Comparison of ENCODE assay signal across 8 cellular contexts in genomic region chr5:55146543-55147151, GRCh38. TPM values are rescaled to one million over a fixed set of nuclear protein-coding genes. Genes with fewer than 3 reads are reported as not detected.
DNase-seq lines count a peak whose midpoint lies in the region; ATAC-seq, FAIRE-seq and TF ChIP-seq lines count a peak whose summit lies in the region.

No MANE protein-coding gene starts in this region.

- intact Hi-C loops in right lobe of liver (cut with DNase I), result no loop called here

- TF ChIP-seq POLR2A in right lobe of liver (IDR thresholded peaks at IDR 0.05), result no peak

- ATAC-seq in HG03575 (IDR thresholded peaks at IDR 0.05; ENCODE audit: extremely low read depth, insufficient number of reproducible peaks, low FRiP score, unreplicated experiment), result peak; percentile 70
- peak; percentile 95 to 97 (median 96) for ATAC-seq in right lobe of liver

- FAIRE-seq in GM19239 (lab: Jason Lieb, UNC), result peak; percentile 97

- no peaks in the 10 kb centered on the region for H3K4me1 ChIP-seq in right lobe of liver

- H3K36me3 ChIP-seq in right lobe of liver, result no peaks in the 10 kb centered on the region

- WGBS in right lobe of liver (ENCODE audit: insufficient coverage, low coverage, low lambda C conversion rate, missing lambda C conversion rate), result 5% methylated on average over 11 of the region's 11 CpGs

- H3K9me3 ChIP-seq in right lobe of liver, result no peaks in the 10 kb centered on the region

- H3K27me3 ChIP-seq in right lobe of liver, result no peaks in the 10 kb centered on the region

- TF ChIP-seq CTCF in coronary artery (IDR thresholded peaks at IDR 0.05), result peak; percentile 86
- peak; percentile 86 to 96 (median 93) for TF ChIP-seq CTCF in right lobe of liver (IDR thresholded peaks at IDR 0.05)

- H3K4me3 ChIP-seq in coronary artery (no peak overlapping the region), right lobe of liver (no peak overlapping the region)

- H3K27ac ChIP-seq in coronary artery (no peak overlapping the region), right lobe of liver (no peak overlapping the region)

- peak; percentile 88 for DNase-seq in Ammon's horn (ENCODE audit: low spot score)
- peak; percentile 51 for DNase-seq in GM19239 (ENCODE audit: insufficient read length, low spot score)
- DNase-seq in NCI-H748 (lab: John Stamatoyannopoulos, UW; ENCODE audit: unreplicated experiment), result peak; percentile 84
- DNase-seq in activated CD4-positive, alpha-beta T cell treated with anti-CD3 and anti-CD28 coated beads for 48 hours, result peak; percentile 87
- DNase-seq in coronary artery (ENCODE audit: low spot score), result no peak
- peak; percentile 66 to 79 (median 71) for DNase-seq in right lobe of liver
- DNase-seq in stimulated activated CD4-positive, alpha-beta T cell treated with anti-CD3 and anti-CD28 coated beads, TNF-alpha, amount 100 ng/mL, for 24 hours (ENCODE audit: low read depth in 3 of 3), result peak; percentile 65 to 79 (median 78)

RNA-seq across cellular contexts. Expression of gene GPX8, which starts 13.3 kb away (rescaled TPM):
- 1 to 10 TPM in 5 of 6 experiments, under 1 TPM in 1; 0.24 to 3.2 (median 1.4) TPM for total RNA-seq in right lobe of liver

RNA-seq across cellular contexts. Expression of gene CDC20B, which starts 26.3 kb away (rescaled TPM):
- total RNA-seq in right lobe of liver, result not detected

RNA-seq across cellular contexts. Expression of gene GZMA, which starts 44.2 kb away (rescaled TPM):
- 1 to 10 TPM in 4 of 6 experiments, under 1 TPM in 2; 0.53 to 2.9 (median 1.8) TPM for total RNA-seq in right lobe of liver
